ENCODE assay signal across 8 cellular contexts in genomic region chr7:73606801-73607691, GRCh38. TPM values are rescaled to one million over a fixed set of nuclear protein-coding genes. Genes with fewer than 3 reads are reported as not detected.
DNase-seq lines count a peak whose midpoint lies in the region; ATAC-seq lines count a peak whose summit lies in the region.

No MANE protein-coding gene starts in this region.

- peak overlapping the region in 2 of 6 donors; percentile 38 to 63 for H3K27ac Mint-ChIP-seq in naive B cell

- peak overlapping the region in 1 of 8 donors; percentile 47 for H3K4me3 Mint-ChIP-seq in naive B cell

- H3K4me1 Mint-ChIP-seq in naive B cell = peaks cover 0 to 8% (median 5%) of the 10 kb centered on the region in 3 donors

- peaks cover 0 to 1% (median 0%) of the 10 kb centered on the region in 7 donors for H3K9me3 Mint-ChIP-seq in naive B cell

- peak; percentile 45 to 57 for DNase-seq in NCI-H524 (lab: John Stamatoyannopoulos, UW)
- no peak for DNase-seq in NCI-H524 treated with DMSO at 0.1 percent for 48 hours (lab: John Stamatoyannopoulos, UW)
- peak; percentile 88 for DNase-seq in NCI-H2227 (lab: John Stamatoyannopoulos, UW; ENCODE audit: unreplicated experiment)
- peak; percentile 32 to 39 for DNase-seq in activated CD8-positive, alpha-beta memory T cell treated with anti-CD3 and anti-CD28 coated beads for 4 hours (ENCODE audit: low read depth in 2 of 2)
- peak; percentile 77 for DNase-seq in epidermal melanocyte (ENCODE audit: insufficient read length, low spot score)
- DNase-seq in naive B cell = peak; percentile 61
- peak; percentile 18 to 76 (median 62) for DNase-seq in stimulated activated naive CD4-positive, alpha-beta T cell (lab: John Stamatoyannopoulos, UW)
- DNase-seq in mesenteric fat pad (ENCODE audit: low spot score) = no peak

- H3K27me3 Mint-ChIP-seq in naive B cell = peaks cover 4 to 80% (median 61%) of the 10 kb centered on the region in 3 donors

- no peaks in the 10 kb centered on the region for H3K36me3 Mint-ChIP-seq in naive B cell

- peak; percentile 71 to 85 for ATAC-seq in naive B cell (ENCODE audit: low read depth in 2 of 2)

RNA-seq across cellular contexts. Expression of gene MLXIPL, which starts 17.3 kb away (rescaled TPM):
- polyA plus RNA-seq in naive B cell (ENCODE audit: low read depth in 6 of 6) = not detected
- total RNA-seq in mesenteric fat pad = 91.5 TPM

RNA-seq across cellular contexts. Expression of gene TBL2, which starts 28.7 kb away (rescaled TPM):
- 10 to 100 TPM; 15.6 to 34.0 (median 21.3) TPM for polyA plus RNA-seq in naive B cell (ENCODE audit: low read depth in 6 of 6)
- 36.9 TPM for total RNA-seq in mesenteric fat pad

RNA-seq across cellular contexts. Expression of gene BCL7B, which starts 49.6 kb away (rescaled TPM):
- 100 to 1,000 TPM in 1 of 6 donors, 10 to 100 TPM in 5; 83.3 to 112 (median 88.9) TPM for polyA plus RNA-seq in naive B cell (ENCODE audit: low read depth in 6 of 6)
- total RNA-seq in mesenteric fat pad = 80.1 TPM

Comparison
In these comparisons a context has a peak if more than half of its experiments do, and no peak if none do; other contexts are left out.
1. DNase-seq: peak in NCI-H524 (2 of 2), NCI-H2227 (single experiment), activated CD8-positive, alpha-beta memory T cell treated with anti-CD3 and anti-CD28 coated beads for 4 hours (2 of 2), epidermal melanocyte (single experiment), naive B cell (single experiment) and stimulated activated naive CD4-positive, alpha-beta T cell (6 of 6); none in NCI-H524 treated with DMSO at 0.1 percent for 48 hours (single experiment) and mesenteric fat pad (single experiment).